9 cellular contexts compared by ENCODE assay signal in the genomic region with DNA sequence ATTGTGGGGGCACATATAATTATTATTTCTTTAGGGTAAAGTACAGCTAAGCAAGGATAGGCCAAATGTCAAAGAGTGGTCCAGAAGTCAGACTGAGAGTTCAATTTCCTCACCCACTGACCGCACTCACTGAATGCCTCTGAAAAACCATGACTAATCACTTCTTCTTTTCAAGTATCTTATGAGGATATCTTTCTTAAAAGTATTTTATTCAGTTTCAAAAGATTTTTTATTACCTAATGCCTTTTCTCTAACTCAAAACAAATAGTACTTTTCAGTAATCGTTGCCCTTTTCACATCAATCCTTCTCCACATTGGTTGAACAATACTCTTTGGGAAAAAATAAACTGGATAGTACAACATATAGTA.
DNase-seq lines count a peak whose midpoint lies in the region; ATAC-seq, FAIRE-seq and TF ChIP-seq lines count a peak whose summit lies in the region.
"Had no signal": no experiment of that assay in that cellular context is flagged by ENCODE, and none has a peak within 500 bp of the region (broad histone marks: within the 10 kb centered on the region; RNA-seq: fewer than 3 reads in every experiment).

No MANE protein-coding gene starts in this region.

- H3K4me1 ChIP-seq in pancreas (no peaks in the 10 kb centered on the region), colonic mucosa (no peaks in the 10 kb centered on the region)

- no peaks in the 10 kb centered on the region for H3K27me3 ChIP-seq in pancreas
- H3K27me3 ChIP-seq in colonic mucosa, result no peaks in the 10 kb centered on the region

- ATAC-seq in GM19043 (IDR thresholded peaks at IDR 0.05; ENCODE audit: low read depth, unreplicated experiment) (peak; percentile 69), HG02763 (IDR thresholded peaks at IDR 0.05; ENCODE audit: unreplicated experiment) (peak; percentile 69), omental fat pad (ENCODE audit: low FRiP score) (peak; percentile 75), pancreas (no peak)
- ATAC-seq: HCT116 had no signal

- intact Hi-C loops in pancreas (cut with DNase I) (no loop called here), colonic mucosa (cut with DNase I) (no loop called here)

- H3K36me3 ChIP-seq in pancreas, result no peaks in the 10 kb centered on the region
- no peaks in the 10 kb centered on the region for H3K36me3 ChIP-seq in colonic mucosa

- no peak overlapping the region for H3K9ac ChIP-seq in colonic mucosa (ENCODE audit: low read depth in 2 of 2, low read length in 2 of 2)

- TF ChIP-seq CTCF in omental fat pad (IDR thresholded peaks at IDR 0.05) (no peak), pancreas (IDR thresholded peaks at IDR 0.05) (no peak), colonic mucosa (IDR thresholded peaks at IDR 0.05) (no peak)

- peak; percentile 91 for DNase-seq in MV-4-11 (lab: John Stamatoyannopoulos, UW)
- no peak for DNase-seq in omental fat pad (ENCODE audit: low spot score)
- DNase-seq in pancreas, result no peak
- DNase-seq in stimulated activated CD4-positive, alpha-beta T cell treated with anti-CD3 and anti-CD28 coated beads, Interleukin-12 subunit alpha, Interleukin-12 subunit beta, amount 100 ng/mL, for 4 hours, result no peak
- no peak for DNase-seq in epidermal melanocyte (ENCODE audit: insufficient read length, low spot score)
- DNase-seq in colonic mucosa, result no peak

- FAIRE-seq in pancreas (lab: Jason Lieb, UNC), result no peak

- 69 to 72% methylated on average over 2 of the region's 2 CpGs for WGBS in pancreas, 2 donors

- H3K27ac ChIP-seq in pancreas (no peak overlapping the region), colonic mucosa (no peak overlapping the region)

- H3K9me3 ChIP-seq in pancreas (no peaks in the 10 kb centered on the region), colonic mucosa (no peaks in the 10 kb centered on the region)

- H3K4me3 ChIP-seq in pancreas, result no peak overlapping the region
- no peak overlapping the region for H3K4me3 ChIP-seq in colonic mucosa

Comparison
In these comparisons a context has a peak if more than half of its experiments do, and no peak if none do; other contexts are left out.
1. ATAC-seq: peak in GM19043 (single experiment), HG02763 (single experiment) and omental fat pad (single experiment); none in pancreas (0 of 4).